1 cellular context compared by ENCODE assay signal in the genomic region with DNA sequence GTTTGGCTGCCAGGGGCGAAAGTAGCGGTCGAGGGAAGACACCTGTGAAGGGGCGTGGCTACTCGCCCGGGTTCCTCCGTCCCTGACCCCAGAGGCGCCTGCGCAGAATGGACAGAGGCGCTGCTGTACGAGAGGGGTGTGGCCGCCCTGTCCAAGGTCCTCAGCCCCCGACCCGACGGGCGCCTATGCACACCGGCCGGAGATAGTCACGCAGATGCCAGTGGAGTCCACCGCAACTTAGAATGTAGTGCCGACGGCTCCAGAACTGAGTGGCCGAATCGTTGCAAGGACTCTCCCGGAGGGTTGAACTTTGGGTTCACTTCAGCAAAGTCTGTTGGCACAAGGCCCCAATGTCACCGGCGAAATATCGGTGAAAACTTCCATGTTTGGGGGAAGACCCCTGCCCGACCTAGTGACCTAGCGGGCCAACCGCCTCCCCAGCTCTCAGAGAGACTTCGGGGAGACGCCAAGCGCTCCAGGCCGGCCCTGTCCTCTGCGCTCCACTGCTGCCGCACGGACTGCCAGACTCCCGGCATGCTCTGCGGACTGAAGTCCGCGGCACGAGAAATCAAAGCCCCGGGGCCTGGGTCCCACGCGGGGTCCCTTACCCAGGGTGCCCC.
TF ChIP-seq lines count a peak whose summit lies in the region.

No MANE protein-coding gene starts in this region.

TF ChIP-seq in HepG2, 621 proteins besides CTCF, POLR2A, EP300 and RAD21 (continues in another document):
- TF ChIP-seq, protein P1, sequence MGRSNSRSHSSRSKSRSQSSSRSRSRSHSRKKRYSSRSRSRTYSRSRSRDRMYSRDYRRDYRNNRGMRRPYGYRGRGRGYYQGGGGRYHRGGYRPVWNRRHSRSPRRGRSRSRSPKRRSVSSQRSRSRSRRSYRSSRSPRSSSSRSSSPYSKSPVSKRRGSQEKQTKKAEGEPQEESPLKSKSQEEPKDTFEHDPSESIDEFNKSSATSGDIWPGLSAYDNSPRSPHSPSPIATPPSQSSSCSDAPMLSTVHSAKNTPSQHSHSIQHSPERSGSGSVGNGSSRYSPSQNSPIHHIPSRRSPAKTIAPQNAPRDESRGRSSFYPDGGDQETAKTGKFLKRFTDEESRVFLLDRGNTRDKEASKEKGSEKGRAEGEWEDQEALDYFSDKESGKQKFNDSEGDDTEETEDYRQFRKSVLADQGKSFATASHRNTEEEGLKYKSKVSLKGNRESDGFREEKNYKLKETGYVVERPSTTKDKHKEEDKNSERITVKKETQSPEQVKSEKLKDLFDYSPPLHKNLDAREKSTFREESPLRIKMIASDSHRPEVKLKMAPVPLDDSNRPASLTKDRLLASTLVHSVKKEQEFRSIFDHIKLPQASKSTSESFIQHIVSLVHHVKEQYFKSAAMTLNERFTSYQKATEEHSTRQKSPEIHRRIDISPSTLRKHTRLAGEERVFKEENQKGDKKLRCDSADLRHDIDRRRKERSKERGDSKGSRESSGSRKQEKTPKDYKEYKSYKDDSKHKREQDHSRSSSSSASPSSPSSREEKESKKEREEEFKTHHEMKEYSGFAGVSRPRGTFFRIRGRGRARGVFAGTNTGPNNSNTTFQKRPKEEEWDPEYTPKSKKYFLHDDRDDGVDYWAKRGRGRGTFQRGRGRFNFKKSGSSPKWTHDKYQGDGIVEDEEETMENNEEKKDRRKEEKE (IDR thresholded peaks at IDR 0.05): no peak
- peak; percentile 100 for TF ChIP-seq ZNF563 (CRISPR knock-in tag; IDR thresholded peaks at IDR 0.05)
- peak; percentile 84 for TF ChIP-seq SIX1 (CRISPR knock-in tag; IDR thresholded peaks at IDR 0.05; ENCODE audit: borderline replicate concordance)
- TF ChIP-seq KMT2A (CRISPR knock-in tag; IDR thresholded peaks at IDR 0.05): peak; percentile 86; the same call in 1 of the 2 replicates
- TF ChIP-seq, protein P2, sequence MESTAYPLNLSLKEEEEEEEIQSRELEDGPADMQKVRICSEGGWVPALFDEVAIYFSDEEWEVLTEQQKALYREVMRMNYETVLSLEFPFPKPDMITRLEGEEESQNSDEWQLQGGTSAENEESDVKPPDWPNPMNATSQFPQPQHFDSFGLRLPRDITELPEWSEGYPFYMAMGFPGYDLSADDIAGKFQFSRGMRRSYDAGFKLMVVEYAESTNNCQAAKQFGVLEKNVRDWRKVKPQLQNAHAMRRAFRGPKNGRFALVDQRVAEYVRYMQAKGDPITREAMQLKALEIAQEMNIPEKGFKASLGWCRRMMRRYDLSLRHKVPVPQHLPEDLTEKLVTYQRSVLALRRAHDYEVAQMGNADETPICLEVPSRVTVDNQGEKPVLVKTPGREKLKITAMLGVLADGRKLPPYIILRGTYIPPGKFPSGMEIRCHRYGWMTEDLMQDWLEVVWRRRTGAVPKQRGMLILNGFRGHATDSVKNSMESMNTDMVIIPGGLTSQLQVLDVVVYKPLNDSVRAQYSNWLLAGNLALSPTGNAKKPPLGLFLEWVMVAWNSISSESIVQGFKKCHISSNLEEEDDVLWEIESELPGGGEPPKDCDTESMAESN (CRISPR knock-in tag; conservative IDR thresholded peaks at IDR 0.05): peak; percentile 94
- TF ChIP-seq ATF4 (CRISPR knock-in tag; IDR thresholded peaks at IDR 0.05): peak in 1 of 2 experiments; percentile 78; a peak in 1 of 4 replicates
- peak; percentile 73; the same call in 1 of the 2 replicates for TF ChIP-seq SMAD3 (CRISPR knock-in tag; IDR thresholded peaks at IDR 0.05)
- TF ChIP-seq SKI (IDR thresholded peaks at IDR 0.05; ENCODE audit: partially characterized antibody): peak; percentile 58
- TF ChIP-seq, protein P3, sequence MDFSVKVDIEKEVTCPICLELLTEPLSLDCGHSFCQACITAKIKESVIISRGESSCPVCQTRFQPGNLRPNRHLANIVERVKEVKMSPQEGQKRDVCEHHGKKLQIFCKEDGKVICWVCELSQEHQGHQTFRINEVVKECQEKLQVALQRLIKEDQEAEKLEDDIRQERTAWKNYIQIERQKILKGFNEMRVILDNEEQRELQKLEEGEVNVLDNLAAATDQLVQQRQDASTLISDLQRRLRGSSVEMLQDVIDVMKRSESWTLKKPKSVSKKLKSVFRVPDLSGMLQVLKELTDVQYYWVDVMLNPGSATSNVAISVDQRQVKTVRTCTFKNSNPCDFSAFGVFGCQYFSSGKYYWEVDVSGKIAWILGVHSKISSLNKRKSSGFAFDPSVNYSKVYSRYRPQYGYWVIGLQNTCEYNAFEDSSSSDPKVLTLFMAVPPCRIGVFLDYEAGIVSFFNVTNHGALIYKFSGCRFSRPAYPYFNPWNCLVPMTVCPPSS (IDR thresholded peaks at IDR 0.05): no peak
- peak; percentile 78 for TF ChIP-seq POGZ (CRISPR knock-in tag; IDR thresholded peaks at IDR 0.05)
- peak; percentile 83; the same call in 1 of the 2 replicates for TF ChIP-seq ZNF138 (CRISPR knock-in tag; IDR thresholded peaks at IDR 0.05; ENCODE audit: low read depth)
- peak; percentile 82 for TF ChIP-seq SP4 (CRISPR knock-in tag; IDR thresholded peaks at IDR 0.05)
- TF ChIP-seq CEBPG (CRISPR knock-in tag; IDR thresholded peaks at IDR 0.05): peak; percentile 10
- no peak; the same call in 1 of the 2 replicates for TF ChIP-seq STAG1 (CRISPR knock-in tag; IDR thresholded peaks at IDR 0.05)
- TF ChIP-seq EZH2 (conservative IDR thresholded peaks at IDR 0.05; ENCODE audit: low read depth, low read length): no peak
- 0 out of 2 replicates have a peak, but pooled peaks have one; percentile 17 for TF ChIP-seq GRHL1 (CRISPR knock-in tag; conservative IDR thresholded peaks at IDR 0.05)
- peak; percentile 32 to 70; a peak in 3 of 4 replicates for TF ChIP-seq NR2F1 (CRISPR knock-in tag; IDR thresholded peaks at IDR 0.05)
- peak; percentile 100 for TF ChIP-seq ZNF501 (CRISPR knock-in tag; IDR thresholded peaks at IDR 0.05)
- TF ChIP-seq BRD4 (CRISPR knock-in tag; IDR thresholded peaks at IDR 0.05): peak; percentile 97
- peak in 1 of 2 experiments; percentile 90; a peak in 2 of 4 replicates for TF ChIP-seq REST (IDR thresholded peaks at IDR 0.05; ENCODE audit: borderline replicate concordance in 1 of 2, low read depth in 1 of 2, low read length in 2 of 2)
- TF ChIP-seq ZNF280D (CRISPR knock-in tag; IDR thresholded peaks at IDR 0.05): peak; percentile 94
- TF ChIP-seq RFXANK (CRISPR knock-in tag; IDR thresholded peaks at IDR 0.05): peak; percentile 23; the same call in 1 of the 2 replicates
- peak; percentile 97; the same call in 1 of the 2 replicates for TF ChIP-seq NCOR1 (IDR thresholded peaks at IDR 0.05; ENCODE audit: borderline replicate concordance, low read length)
- TF ChIP-seq, protein P4, sequence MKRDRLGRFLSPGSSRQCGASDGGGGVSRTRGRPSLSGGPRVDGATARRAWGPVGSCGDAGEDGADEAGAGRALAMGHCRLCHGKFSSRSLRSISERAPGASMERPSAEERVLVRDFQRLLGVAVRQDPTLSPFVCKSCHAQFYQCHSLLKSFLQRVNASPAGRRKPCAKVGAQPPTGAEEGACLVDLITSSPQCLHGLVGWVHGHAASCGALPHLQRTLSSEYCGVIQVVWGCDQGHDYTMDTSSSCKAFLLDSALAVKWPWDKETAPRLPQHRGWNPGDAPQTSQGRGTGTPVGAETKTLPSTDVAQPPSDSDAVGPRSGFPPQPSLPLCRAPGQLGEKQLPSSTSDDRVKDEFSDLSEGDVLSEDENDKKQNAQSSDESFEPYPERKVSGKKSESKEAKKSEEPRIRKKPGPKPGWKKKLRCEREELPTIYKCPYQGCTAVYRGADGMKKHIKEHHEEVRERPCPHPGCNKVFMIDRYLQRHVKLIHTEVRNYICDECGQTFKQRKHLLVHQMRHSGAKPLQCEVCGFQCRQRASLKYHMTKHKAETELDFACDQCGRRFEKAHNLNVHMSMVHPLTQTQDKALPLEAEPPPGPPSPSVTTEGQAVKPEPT (CRISPR knock-in tag; IDR thresholded peaks at IDR 0.05; ENCODE audit: low read depth): peak; percentile 83; the same call in 1 of the 2 replicates
- TF ChIP-seq, protein P5, sequence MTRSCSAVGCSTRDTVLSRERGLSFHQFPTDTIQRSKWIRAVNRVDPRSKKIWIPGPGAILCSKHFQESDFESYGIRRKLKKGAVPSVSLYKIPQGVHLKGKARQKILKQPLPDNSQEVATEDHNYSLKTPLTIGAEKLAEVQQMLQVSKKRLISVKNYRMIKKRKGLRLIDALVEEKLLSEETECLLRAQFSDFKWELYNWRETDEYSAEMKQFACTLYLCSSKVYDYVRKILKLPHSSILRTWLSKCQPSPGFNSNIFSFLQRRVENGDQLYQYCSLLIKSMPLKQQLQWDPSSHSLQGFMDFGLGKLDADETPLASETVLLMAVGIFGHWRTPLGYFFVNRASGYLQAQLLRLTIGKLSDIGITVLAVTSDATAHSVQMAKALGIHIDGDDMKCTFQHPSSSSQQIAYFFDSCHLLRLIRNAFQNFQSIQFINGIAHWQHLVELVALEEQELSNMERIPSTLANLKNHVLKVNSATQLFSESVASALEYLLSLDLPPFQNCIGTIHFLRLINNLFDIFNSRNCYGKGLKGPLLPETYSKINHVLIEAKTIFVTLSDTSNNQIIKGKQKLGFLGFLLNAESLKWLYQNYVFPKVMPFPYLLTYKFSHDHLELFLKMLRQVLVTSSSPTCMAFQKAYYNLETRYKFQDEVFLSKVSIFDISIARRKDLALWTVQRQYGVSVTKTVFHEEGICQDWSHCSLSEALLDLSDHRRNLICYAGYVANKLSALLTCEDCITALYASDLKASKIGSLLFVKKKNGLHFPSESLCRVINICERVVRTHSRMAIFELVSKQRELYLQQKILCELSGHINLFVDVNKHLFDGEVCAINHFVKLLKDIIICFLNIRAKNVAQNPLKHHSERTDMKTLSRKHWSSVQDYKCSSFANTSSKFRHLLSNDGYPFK (CRISPR knock-in tag; IDR thresholded peaks at IDR 0.05; ENCODE audit: borderline replicate concordance): peak; percentile 97
- peak; percentile 73 for TF ChIP-seq TSC22D2 (CRISPR knock-in tag; IDR thresholded peaks at IDR 0.05; ENCODE audit: borderline replicate concordance)
- peak; percentile 88; the same call in 1 of the 2 replicates for TF ChIP-seq ZNF337 (CRISPR knock-in tag; IDR thresholded peaks at IDR 0.05; ENCODE audit: borderline replicate concordance, low read depth)
- peak; percentile 44 for TF ChIP-seq FOSL2 (CRISPR knock-in tag; IDR thresholded peaks at IDR 0.05)
